Comparison of ENCODE assay signal across 8 cellular contexts in genomic region chr4:119212964-119213606, GRCh38. TPM values are rescaled to one million over a fixed set of nuclear protein-coding genes. Genes with fewer than 3 reads are reported as not detected.
DNase-seq lines count a peak whose midpoint lies in the region; ATAC-seq and TF ChIP-seq lines count a peak whose summit lies in the region.

No MANE protein-coding gene starts in this region.

- peak; percentile 64 for ATAC-seq in GM19035 (IDR thresholded peaks at IDR 0.05; ENCODE audit: unreplicated experiment)
- ATAC-seq in HG03280 (IDR thresholded peaks at IDR 0.05; ENCODE audit: unreplicated experiment): peak; percentile 54

- intact Hi-C loops in lower leg skin (cut with DNase I; ENCODE audit: low total_unique reads): no loop called here

- DNase-seq in AG10803 (ENCODE audit: low read depth) (peak; percentile 94), NCI-H524 treated with DMSO at 0.1 percent for 48 hours (lab: John Stamatoyannopoulos, UW) (peak; percentile 10), lower leg skin (ENCODE audit: low spot score in 2 of 2) (peak; percentile 83 to 97)
- peak; percentile 48 for DNase-seq in activated CD4-positive, alpha-beta T cell treated with anti-CD3 and anti-CD28 coated beads, Interleukin-2, amount 50 U/mL, for 1 hour
- DNase-seq in stimulated activated CD4-positive, alpha-beta T cell treated with anti-CD3 and anti-CD28 coated beads, TNF-alpha, amount 100 ng/mL, for 1 hour (ENCODE audit: low read depth in 3 of 3, low spot score in 1 of 3): peak; percentile 11 to 24 (median 19)

- peak overlapping the region; percentile 74 for H3K4me3 ChIP-seq in AG10803 (ENCODE audit: low read length)
- peak overlapping the region; percentile 76 for H3K4me3 ChIP-seq in ectodermal cell (ENCODE audit: insufficient read depth, low read depth, low read length)
- H3K4me3 ChIP-seq in lower leg skin (ENCODE audit: low read depth, poor library complexity, severe bottlenecking): peak overlapping the region; percentile 75

- no peak for TF ChIP-seq POLR2A in lower leg skin (IDR thresholded peaks at IDR 0.05)

- TF ChIP-seq CTCF in AG10803 (conservative IDR thresholded peaks at IDR 0.05; ENCODE audit: low read length) (peak; percentile 46), lower leg skin (IDR thresholded peaks at IDR 0.05) (no peak)

- peaks cover 3% of the 10 kb centered on the region for H3K27me3 ChIP-seq in ectodermal cell (ENCODE audit: control insufficient read depth, insufficient read depth, low read length, poor library complexity, severe bottlenecking)

- H3K36me3 ChIP-seq in ectodermal cell (ENCODE audit: control insufficient read depth, insufficient read depth, low read length): no peaks in the 10 kb centered on the region

- no peaks in the 10 kb centered on the region for H3K9me3 ChIP-seq in ectodermal cell (ENCODE audit: control insufficient read depth, low read length)

- no peaks in the 10 kb centered on the region for H3K4me1 ChIP-seq in ectodermal cell (ENCODE audit: control insufficient read depth, insufficient read depth, low read length)

- WGBS in ectodermal cell, 2 experiments: 0 to 1% methylated on average over 24 of the region's 24 CpGs
- 0% methylated on average over 7 to 20 of the region's 24 CpGs for WGBS in lower leg skin, 2 donors

- H3K27ac ChIP-seq in ectodermal cell (ENCODE audit: insufficient read depth, low read depth, low read length, poor library complexity, severe bottlenecking): peak overlapping the region; percentile 93

RNA-seq across cellular contexts. Expression of gene USP53, which starts 0.6 kb away (rescaled TPM):
- 11.6 TPM for polyA plus RNA-seq in ectodermal cell (2013, experiment 1 of 4)
- 13.0 TPM for polyA plus RNA-seq in ectodermal cell (2013, experiment 2 of 4)
- 10.5 TPM for polyA plus RNA-seq in ectodermal cell (2013, experiment 3 of 4)
- polyA plus RNA-seq in ectodermal cell (2013, experiment 4 of 4): 10.5 TPM
- total RNA-seq in lower leg skin: 10 to 100 TPM; 34.2 to 56.4 (median 44.8) TPM

Comparison
In these comparisons a context has a peak if more than half of its experiments do, and no peak if none do; other contexts are left out.
1. Peak in every context shown above with its lines: DNase-seq, ATAC-seq, H3K4me3 ChIP-seq and H3K27ac ChIP-seq.
2. DNase-seq: peak in every context shown above with its lines; median percentile 94 in AG10803; 90 in lower leg skin; 48 in activated CD4-positive, alpha-beta T cell treated with anti-CD3 and anti-CD28 coated beads, Interleukin-2, amount 50 U/mL, for 1 hour; 19 in stimulated activated CD4-positive, alpha-beta T cell treated with anti-CD3 and anti-CD28 coated beads, TNF-alpha, amount 100 ng/mL, for 1 hour; 10 in NCI-H524 treated with DMSO at 0.1 percent for 48 hours.